ENCODE assay signal across 8 cellular contexts in the genomic region with DNA sequence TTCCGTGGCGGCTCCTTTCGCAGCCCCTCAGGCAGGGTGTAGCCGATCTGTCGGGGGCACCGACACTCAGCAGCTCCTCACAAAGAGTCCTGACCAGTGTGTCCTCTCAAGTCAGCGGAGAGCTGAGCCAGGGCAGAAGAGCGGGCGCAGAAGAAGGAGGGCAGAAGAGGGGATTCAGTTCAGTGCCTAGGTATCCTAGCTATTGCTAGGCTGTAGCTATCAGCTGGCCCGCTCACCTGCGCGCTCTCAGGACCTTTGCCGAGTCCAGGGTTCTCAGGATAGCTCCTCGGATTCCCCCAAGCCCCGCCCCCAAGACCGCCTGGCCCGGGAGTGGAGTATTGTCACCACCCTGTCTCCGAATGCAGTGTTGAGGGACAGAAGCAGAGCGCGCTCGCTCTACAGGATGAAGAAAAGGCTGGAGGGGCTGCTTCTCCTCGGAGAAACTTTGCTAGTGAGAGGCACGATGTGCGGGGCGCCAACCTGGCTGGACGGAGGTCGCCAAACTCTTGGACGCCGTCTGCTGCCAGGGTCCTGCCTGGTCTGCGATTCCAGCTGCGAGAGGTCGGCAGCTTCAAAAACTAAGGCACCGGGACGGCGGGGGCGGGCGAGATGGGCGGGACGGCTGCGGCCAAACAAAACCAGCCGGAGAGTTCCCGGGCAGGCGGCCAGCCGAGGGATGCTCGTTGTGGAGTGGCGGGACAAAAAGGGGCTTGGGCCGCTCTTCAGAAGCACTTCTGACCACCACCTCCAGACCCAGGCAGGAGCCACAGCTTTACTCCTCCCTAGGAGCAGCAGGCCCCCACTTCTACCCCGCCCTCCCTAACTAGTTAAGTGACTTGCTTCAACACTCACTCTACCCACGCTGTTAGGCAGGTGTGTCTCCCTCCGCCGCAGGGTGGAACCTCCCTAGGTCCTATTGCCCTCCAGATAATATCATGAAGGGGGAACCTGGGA. TPM values are rescaled to one million over a fixed set of nuclear protein-coding genes. Genes with fewer than 3 reads are reported as not detected.
DNase-seq lines count a peak whose midpoint lies in the region; ATAC-seq, FAIRE-seq and TF ChIP-seq lines count a peak whose summit lies in the region.

Gene XKRX, minus strand, starts transcription at position 258 of the 954 bp plus-strand sequence. CDS start 613 bp downstream, outside the sequence.

- no peak for TF ChIP-seq POLR2A in gastrocnemius medialis (IDR thresholded peaks at IDR 0.05)
- no peak for TF ChIP-seq POLR2A in erythroblast (IDR thresholded peaks at IDR 0.05; ENCODE audit: low read length)

- no peaks in the 10 kb centered on the region for H3K36me3 ChIP-seq in gastrocnemius medialis

- intact Hi-C loops in left ventricle myocardium superior (cut with micrococcal nuclease), result no loop called here
- intact Hi-C loops in gastrocnemius medialis (cut with DNase I; ENCODE audit: low total_unique reads), result no loop called here

- in situ Hi-C loops in gastrocnemius medialis (cut with MboI; ENCODE audit: low sequenced_read_pairs in 4 of 4), result no loop called here

- H3K27me3 ChIP-seq in gastrocnemius medialis, result peaks cover 0 to 18% (median 5%) of the 10 kb centered on the region in 3 donors

- no peak for FAIRE-seq in RCC 7860 (lab: Jason Lieb, UNC)

- DNase-seq in NCI-H748 (lab: John Stamatoyannopoulos, UW; ENCODE audit: unreplicated experiment), result peak; percentile 73
- peak; percentile 1 for DNase-seq in activated gamma-delta T cell treated with anti-CD3 and anti-CD28 coated beads, Interleukin-2, amount 50 U/mL, for 16 hours (ENCODE audit: low read depth)
- peak; percentile 38 for DNase-seq in left ventricle myocardium superior
- DNase-seq in gastrocnemius medialis, result no peak
- DNase-seq in erythroblast (lab: John Stamatoyannopoulos, UW), result no peak
- no peak for DNase-seq in RCC 7860 (ENCODE audit: low spot score)

- H3K9me3 ChIP-seq in gastrocnemius medialis, result no peaks in the 10 kb centered on the region

- no peak within 1 kb of the TSS for H3K27ac ChIP-seq in gastrocnemius medialis

- no peak for TF ChIP-seq CTCF in gastrocnemius medialis (IDR thresholded peaks at IDR 0.05 in 4 of 5, conservative IDR thresholded peaks at IDR 0.05 in 1 of 5)

- H3K4me1 ChIP-seq in gastrocnemius medialis, result no peaks in the 10 kb centered on the region

- ATAC-seq in GM18502 (IDR thresholded peaks at IDR 0.05; ENCODE audit: poor library complexity, unreplicated experiment) (peak; percentile 58), HG02798 (IDR thresholded peaks at IDR 0.05; ENCODE audit: poor library complexity, unreplicated experiment) (peak; percentile 80), left ventricle myocardium superior (peak; percentile 37), gastrocnemius medialis (no peak)

- H3K4me3 ChIP-seq in gastrocnemius medialis, result peak within 1 kb of the TSS; percentile 25 to 40 (median 33)

RNA-seq across cellular contexts. Expression of gene XKRX, which starts in this region (rescaled TPM):
- total RNA-seq in left ventricle myocardium superior (not detected), gastrocnemius medialis (under 1 TPM in 3 of 4 donors, not detected in 1; 0.13 to 0.90 (median 0.16) TPM)

Comparison
In these comparisons a context has a peak if more than half of its experiments do, and no peak if none do; other contexts are left out.
1. Peak in DNase-seq and ATAC-seq in left ventricle myocardium superior; RNA of the gene not detected or under 1 TPM.
2. ATAC-seq: peak in GM18502 (single experiment) and HG02798 (single experiment); none in gastrocnemius medialis (0 of 2).
3. DNase-seq: peak in NCI-H748 (single experiment) and activated gamma-delta T cell treated with anti-CD3 and anti-CD28 coated beads, Interleukin-2, amount 50 U/mL, for 16 hours (single experiment); none in gastrocnemius medialis (0 of 2), erythroblast (0 of 2) and RCC 7860 (single experiment).